In the genomic region with DNA sequence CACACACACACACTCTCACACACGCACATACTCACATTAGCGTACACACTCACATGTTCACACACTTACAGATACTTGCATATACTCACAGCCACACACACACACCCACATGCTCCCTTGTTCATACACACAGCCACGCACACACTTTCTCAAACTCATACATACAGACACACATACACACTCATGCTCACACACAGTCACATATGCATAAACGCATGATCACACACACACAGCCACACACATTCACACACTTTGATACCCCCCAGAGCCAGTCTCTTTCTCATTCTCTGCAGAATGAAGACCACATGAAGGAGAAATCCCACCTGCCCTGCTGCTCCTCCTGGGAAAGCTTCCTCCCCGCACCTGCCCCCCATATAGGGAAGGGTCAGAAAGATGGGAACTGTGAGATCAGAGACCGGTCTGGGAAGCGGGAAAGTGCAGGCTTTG, we compare ENCODE assay signal across 1 cellular context.
TF ChIP-seq lines count a peak whose summit lies in the region.

No MANE protein-coding gene starts in this region.

TF ChIP-seq in K562, 482 proteins besides CTCF, POLR2A, EP300 and RAD21 (continued from another document):
- TF ChIP-seq, protein P1, sequence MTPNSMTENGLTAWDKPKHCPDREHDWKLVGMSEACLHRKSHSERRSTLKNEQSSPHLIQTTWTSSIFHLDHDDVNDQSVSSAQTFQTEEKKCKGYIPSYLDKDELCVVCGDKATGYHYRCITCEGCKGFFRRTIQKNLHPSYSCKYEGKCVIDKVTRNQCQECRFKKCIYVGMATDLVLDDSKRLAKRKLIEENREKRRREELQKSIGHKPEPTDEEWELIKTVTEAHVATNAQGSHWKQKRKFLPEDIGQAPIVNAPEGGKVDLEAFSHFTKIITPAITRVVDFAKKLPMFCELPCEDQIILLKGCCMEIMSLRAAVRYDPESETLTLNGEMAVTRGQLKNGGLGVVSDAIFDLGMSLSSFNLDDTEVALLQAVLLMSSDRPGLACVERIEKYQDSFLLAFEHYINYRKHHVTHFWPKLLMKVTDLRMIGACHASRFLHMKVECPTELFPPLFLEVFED (CRISPR knock-in tag; conservative IDR thresholded peaks at IDR 0.05), result 0 out of 2 replicates have a peak, but pooled peaks have one; percentile 38
- TF ChIP-seq HDGF (IDR thresholded peaks at IDR 0.05) (peak; percentile 89), GATAD2B (IDR thresholded peaks at IDR 0.05; ENCODE audit: borderline replicate concordance) (no peak), LARP7 (IDR thresholded peaks at IDR 0.05) (peak; percentile 71; the same call in 1 of the 2 replicates), MCM3 (IDR thresholded peaks at IDR 0.05) (peak; percentile 35; the same call in 1 of the 2 replicates), ZNF699 (CRISPR knock-in tag; IDR thresholded peaks at IDR 0.05; ENCODE audit: insufficient replicate concordance) (no peak), NR4A1 (CRISPR knock-in tag; IDR thresholded peaks at IDR 0.05) (no peak), NR4A1 (tag; IDR thresholded peaks at IDR 0.05) (no peak), NCOA1 (IDR thresholded peaks at IDR 0.05; ENCODE audit: low read depth) (no peak), ZKSCAN8 (CRISPR knock-in tag; IDR thresholded peaks at IDR 0.05) (no peak), MECOM (CRISPR knock-in tag; IDR thresholded peaks at IDR 0.05) (0 out of 2 replicates have a peak, but pooled peaks have one; percentile 36), ZNF263 (CRISPR knock-in tag; IDR thresholded peaks at IDR 0.05; ENCODE audit: borderline replicate concordance) (no peak)
- TF ChIP-seq, protein P2, sequence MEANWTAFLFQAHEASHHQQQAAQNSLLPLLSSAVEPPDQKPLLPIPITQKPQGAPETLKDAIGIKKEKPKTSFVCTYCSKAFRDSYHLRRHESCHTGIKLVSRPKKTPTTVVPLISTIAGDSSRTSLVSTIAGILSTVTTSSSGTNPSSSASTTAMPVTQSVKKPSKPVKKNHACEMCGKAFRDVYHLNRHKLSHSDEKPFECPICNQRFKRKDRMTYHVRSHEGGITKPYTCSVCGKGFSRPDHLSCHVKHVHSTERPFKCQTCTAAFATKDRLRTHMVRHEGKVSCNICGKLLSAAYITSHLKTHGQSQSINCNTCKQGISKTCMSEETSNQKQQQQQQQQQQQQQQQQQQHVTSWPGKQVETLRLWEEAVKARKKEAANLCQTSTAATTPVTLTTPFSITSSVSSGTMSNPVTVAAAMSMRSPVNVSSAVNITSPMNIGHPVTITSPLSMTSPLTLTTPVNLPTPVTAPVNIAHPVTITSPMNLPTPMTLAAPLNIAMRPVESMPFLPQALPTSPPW (CRISPR knock-in tag; IDR thresholded peaks at IDR 0.05), result 0 out of 2 replicates have a peak, but pooled peaks have one; percentile 5
- TF ChIP-seq, protein P3, sequence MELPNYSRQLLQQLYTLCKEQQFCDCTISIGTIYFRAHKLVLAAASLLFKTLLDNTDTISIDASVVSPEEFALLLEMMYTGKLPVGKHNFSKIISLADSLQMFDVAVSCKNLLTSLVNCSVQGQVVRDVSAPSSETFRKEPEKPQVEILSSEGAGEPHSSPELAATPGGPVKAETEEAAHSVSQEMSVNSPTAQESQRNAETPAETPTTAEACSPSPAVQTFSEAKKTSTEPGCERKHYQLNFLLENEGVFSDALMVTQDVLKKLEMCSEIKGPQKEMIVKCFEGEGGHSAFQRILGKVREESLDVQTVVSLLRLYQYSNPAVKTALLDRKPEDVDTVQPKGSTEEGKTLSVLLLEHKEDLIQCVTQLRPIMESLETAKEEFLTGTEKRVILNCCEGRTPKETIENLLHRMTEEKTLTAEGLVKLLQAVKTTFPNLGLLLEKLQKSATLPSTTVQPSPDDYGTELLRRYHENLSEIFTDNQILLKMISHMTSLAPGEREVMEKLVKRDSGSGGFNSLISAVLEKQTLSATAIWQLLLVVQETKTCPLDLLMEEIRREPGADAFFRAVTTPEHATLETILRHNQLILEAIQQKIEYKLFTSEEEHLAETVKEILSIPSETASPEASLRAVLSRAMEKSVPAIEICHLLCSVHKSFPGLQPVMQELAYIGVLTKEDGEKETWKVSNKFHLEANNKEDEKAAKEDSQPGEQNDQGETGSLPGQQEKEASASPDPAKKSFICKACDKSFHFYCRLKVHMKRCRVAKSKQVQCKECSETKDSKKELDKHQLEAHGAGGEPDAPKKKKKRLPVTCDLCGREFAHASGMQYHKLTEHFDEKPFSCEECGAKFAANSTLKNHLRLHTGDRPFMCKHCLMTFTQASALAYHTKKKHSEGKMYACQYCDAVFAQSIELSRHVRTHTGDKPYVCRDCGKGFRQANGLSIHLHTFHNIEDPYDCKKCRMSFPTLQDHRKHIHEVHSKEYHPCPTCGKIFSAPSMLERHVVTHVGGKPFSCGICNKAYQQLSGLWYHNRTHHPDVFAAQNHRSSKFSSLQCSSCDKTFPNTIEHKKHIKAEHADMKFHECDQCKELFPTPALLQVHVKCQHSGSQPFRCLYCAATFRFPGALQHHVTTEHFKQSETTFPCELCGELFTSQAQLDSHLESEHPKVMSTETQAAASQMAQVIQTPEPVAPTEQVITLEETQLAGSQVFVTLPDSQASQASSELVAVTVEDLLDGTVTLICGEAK (IDR thresholded peaks at IDR 0.05), result no peak
- TF ChIP-seq, protein P3 (CRISPR knock-in tag; IDR thresholded peaks at IDR 0.05), result no peak
- TF ChIP-seq, protein P4, sequence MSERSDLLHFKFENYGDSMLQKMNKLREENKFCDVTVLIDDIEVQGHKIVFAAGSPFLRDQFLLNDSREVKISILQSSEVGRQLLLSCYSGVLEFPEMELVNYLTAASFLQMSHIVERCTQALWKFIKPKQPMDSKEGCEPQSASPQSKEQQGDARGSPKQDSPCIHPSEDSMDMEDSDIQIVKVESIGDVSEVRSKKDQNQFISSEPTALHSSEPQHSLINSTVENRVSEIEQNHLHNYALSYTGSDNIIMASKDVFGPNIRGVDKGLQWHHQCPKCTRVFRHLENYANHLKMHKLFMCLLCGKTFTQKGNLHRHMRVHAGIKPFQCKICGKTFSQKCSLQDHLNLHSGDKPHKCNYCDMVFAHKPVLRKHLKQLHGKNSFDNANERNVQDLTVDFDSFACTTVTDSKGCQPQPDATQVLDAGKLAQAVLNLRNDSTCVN (CRISPR knock-in tag; IDR thresholded peaks at IDR 0.05), result peak; percentile 50; the same call in 1 of the 2 replicates
